ENCODE assay signal across 1 cellular context in genomic region chr20:1941226-1941625, GRCh38.
TF ChIP-seq lines count a peak whose summit lies in the region.

No MANE protein-coding gene starts in this region.

TF ChIP-seq in WTC11, 78 proteins besides CTCF, POLR2A, EP300 and RAD21 (continued from another document):
- TF ChIP-seq PRDM15 (CRISPR knock-in tag; IDR thresholded peaks at IDR 0.05) (no peak), GRHL2 (CRISPR knock-in tag; IDR thresholded peaks at IDR 0.05; ENCODE audit: insufficient replicate concordance, severe bottlenecking) (no peak), CBFB (CRISPR knock-in tag; IDR thresholded peaks at IDR 0.05; ENCODE audit: low read depth) (no peak), TCF7 (CRISPR knock-in tag; IDR thresholded peaks at IDR 0.05; ENCODE audit: low read depth) (no peak), IRF2 (CRISPR knock-in tag; IDR thresholded peaks at IDR 0.05; ENCODE audit: borderline replicate concordance, low read depth) (no peak), KAT7 (CRISPR knock-in tag; IDR thresholded peaks at IDR 0.05; ENCODE audit: borderline replicate concordance) (no peak), ATF3 (CRISPR knock-in tag; conservative IDR thresholded peaks at IDR 0.05) (no peak), PRRX2 (CRISPR knock-in tag; IDR thresholded peaks at IDR 0.05) (no peak), NFYB (CRISPR knock-in tag; conservative IDR thresholded peaks at IDR 0.05; ENCODE audit: low read depth) (no peak), TEAD4 (CRISPR knock-in tag; IDR thresholded peaks at IDR 0.05) (no peak), OVOL2 (CRISPR knock-in tag; IDR thresholded peaks at IDR 0.05; ENCODE audit: borderline replicate concordance) (no peak), AR (CRISPR knock-in tag; IDR thresholded peaks at IDR 0.05) (no peak), ZNF138 (CRISPR knock-in tag; conservative IDR thresholded peaks at IDR 0.05) (no peak)
